ENCODE assay signal across 11 cellular contexts in genomic region chrX:115234220-115234557, GRCh38. TPM values are rescaled to one million over a fixed set of nuclear protein-coding genes. Genes with fewer than 3 reads are reported as not detected.
A peak's percentile ranks its signal among the peaks of the same experiment; 100 is the strongest.
DNase-seq lines count a peak whose midpoint lies in the region; ATAC-seq and TF ChIP-seq lines count a peak whose summit lies in the region.
"Had no signal": no experiment of that assay in that cellular context is flagged by ENCODE, and none has a peak within 500 bp of the region (broad histone marks: within the 10 kb centered on the region; RNA-seq: fewer than 3 reads in every experiment).

No MANE protein-coding gene starts in this region.

- H3K9me2 ChIP-seq in Karpas-422 (replicated peaks; ENCODE audit: insufficient read depth, low read length), result no peaks in the 10 kb centered on the region
- no peaks in the 10 kb centered on the region for H3K9me2 ChIP-seq in MM.1S (replicated peaks; ENCODE audit: insufficient read depth, low read length)

- intact Hi-C loops in lower lobe of right lung (cut with DNase I), result no loop called here
- intact Hi-C loops in CD14-positive monocyte (cut with micrococcal nuclease), result no loop called here

- no peaks in the 10 kb centered on the region for H3K36me3 ChIP-seq in lower lobe of right lung
- H3K36me3 ChIP-seq in subcutaneous abdominal adipose tissue (ENCODE audit: control insufficient read depth in 5 of 5, insufficient read depth in 5 of 5, low read length in 5 of 5), result no peaks in the 10 kb centered on the region
- H3K36me3 ChIP-seq in Karpas-422 (ENCODE audit: insufficient read depth, low read length), result no peaks in the 10 kb centered on the region
- H3K36me3 ChIP-seq in MM.1S (replicated peaks; ENCODE audit: insufficient read depth, low read length), result no peaks in the 10 kb centered on the region
- H3K36me3 ChIP-seq: SJSA1 had no signal

- H3K4me1 ChIP-seq in lower lobe of right lung (no peaks in the 10 kb centered on the region), subcutaneous abdominal adipose tissue (ENCODE audit: control insufficient read depth in 5 of 5, insufficient read depth in 5 of 5, low read length in 5 of 5) (peaks cover 0 to 7% (median 3%) of the 10 kb centered on the region in 5 donors), Karpas-422 (ENCODE audit: low read length) (no peaks in the 10 kb centered on the region), MM.1S (ENCODE audit: low read length) (no peaks in the 10 kb centered on the region)
- H3K4me1 ChIP-seq: SJSA1 had no signal

- ATAC-seq in lower lobe of right lung, result peak in 1 of 2 donors; percentile 5
- ATAC-seq in GM18867 (IDR thresholded peaks at IDR 0.05; ENCODE audit: unreplicated experiment), result no peak
- ATAC-seq: activated CD8-positive, alpha-beta T cell treated with anti-CD3 and anti-CD28 coated beads for 36 hours had no signal

- H3K27ac ChIP-seq in lower lobe of right lung, result no peak overlapping the region
- H3K27ac ChIP-seq in subcutaneous abdominal adipose tissue (ENCODE audit: low read depth, low read length), result no peak overlapping the region
- no peak overlapping the region for H3K27ac ChIP-seq in Karpas-422 (ENCODE audit: low read length)
- H3K27ac ChIP-seq in MM.1S (ENCODE audit: low read length), result no peak overlapping the region
- H3K27ac ChIP-seq: SJSA1 had no signal

- H3K9me3 ChIP-seq in lower lobe of right lung, result no peaks in the 10 kb centered on the region
- H3K9me3 ChIP-seq in subcutaneous abdominal adipose tissue (ENCODE audit: control insufficient read depth in 5 of 5, low read length in 5 of 5), result no peaks in the 10 kb centered on the region
- H3K9me3 ChIP-seq in Karpas-422 (ENCODE audit: low read length), result no peaks in the 10 kb centered on the region
- no peaks in the 10 kb centered on the region for H3K9me3 ChIP-seq in MM.1S (replicated peaks; ENCODE audit: insufficient read depth, low read length)
- H3K9me3 ChIP-seq: SJSA1 had no signal

- H3K9ac ChIP-seq in subcutaneous abdominal adipose tissue (ENCODE audit: low read length in 5 of 5) (no peak overlapping the region), Karpas-422 (ENCODE audit: low read length) (no peak overlapping the region), MM.1S (ENCODE audit: low read length) (no peak overlapping the region)

- peak overlapping the region; percentile 69 for H3K4me3 ChIP-seq in choroid plexus epithelial cell (ENCODE audit: low read depth, low read length)
- peak overlapping the region; percentile 54 for H3K4me3 ChIP-seq in lower lobe of right lung
- peak overlapping the region; percentile 30 to 69 (median 60) for H3K4me3 ChIP-seq in subcutaneous abdominal adipose tissue (ENCODE audit: low read depth in 1 of 5, low read length in 5 of 5)
- H3K4me3 ChIP-seq in Karpas-422 (ENCODE audit: low read length), result no peak overlapping the region
- no peak overlapping the region for H3K4me3 ChIP-seq in MM.1S (ENCODE audit: low read length)

- H3K27me3 ChIP-seq in lower lobe of right lung (ENCODE audit: low read depth), result no peaks in the 10 kb centered on the region
- H3K27me3 ChIP-seq in subcutaneous abdominal adipose tissue (ENCODE audit: control insufficient read depth in 5 of 5, insufficient read depth in 4 of 5, low read length in 5 of 5), result peaks cover 8 to 23% (median 14%) of the 10 kb centered on the region in 5 donors
- no peaks in the 10 kb centered on the region for H3K27me3 ChIP-seq in Karpas-422 (ENCODE audit: low read length)
- no peaks in the 10 kb centered on the region for H3K27me3 ChIP-seq in MM.1S (replicated peaks; ENCODE audit: insufficient read depth, low read length)
- H3K27me3 ChIP-seq: SJSA1 had no signal

- H3K79me2 ChIP-seq in Karpas-422 (ENCODE audit: low read length) (no peaks in the 10 kb centered on the region), MM.1S (ENCODE audit: low read length) (no peaks in the 10 kb centered on the region)

- H3K4me2 ChIP-seq in Karpas-422 (ENCODE audit: low read depth, low read length, poor library complexity, severe bottlenecking) (no peak overlapping the region), MM.1S (ENCODE audit: low read depth, low read length) (no peak overlapping the region)

- no peak for DNase-seq in HFFc6
- DNase-seq in choroid plexus epithelial cell (ENCODE audit: low read depth), result peak; percentile 36
- DNase-seq in lower lobe of right lung, result no peak
- no peak for DNase-seq in CD14-positive monocyte (ENCODE audit: low spot score)
- DNase-seq in Karpas-422, result no peak
- no peak for DNase-seq in MM.1S
- DNase-seq: activated CD8-positive, alpha-beta T cell treated with anti-CD3 and anti-CD28 coated beads for 36 hours had no signal

- H3K36me3 Mint-ChIP-seq in HFFc6 (ENCODE audit: low read depth), result no peaks in the 10 kb centered on the region
- H3K36me3 Mint-ChIP-seq in CD14-positive monocyte, result no peaks in the 10 kb centered on the region

- no peaks in the 10 kb centered on the region for H3K27me3 Mint-ChIP-seq in HFFc6 (ENCODE audit: insufficient read depth)
- H3K27me3 Mint-ChIP-seq in CD14-positive monocyte (ENCODE audit: low read depth in 3 of 3), result peaks cover 24 to 42% (median 33%) of the 10 kb centered on the region in 3 donors

- H4K20me1 ChIP-seq in Karpas-422 (ENCODE audit: insufficient read depth, low read depth, low read length) (no peaks in the 10 kb centered on the region), MM.1S (ENCODE audit: insufficient read depth, low read length) (no peaks in the 10 kb centered on the region)

- no peaks in the 10 kb centered on the region for H3F3A ChIP-seq in MM.1S (ENCODE audit: insufficient read depth, low read length)

- H3K9me3 Mint-ChIP-seq in HFFc6 (no peaks in the 10 kb centered on the region), CD14-positive monocyte (peaks cover 0 to 7% (median 0%) of the 10 kb centered on the region in 7 donors)
- H3K9me3 Mint-ChIP-seq: activated CD8-positive, alpha-beta T cell treated with anti-CD3 and anti-CD28 coated beads for 36 hours had no signal

- no peak for TF ChIP-seq CTCF in HFFc6 (IDR thresholded peaks at IDR 0.05)
- TF ChIP-seq CTCF in choroid plexus epithelial cell (conservative IDR thresholded peaks at IDR 0.05; ENCODE audit: low read depth, low read length), result no peak
- TF ChIP-seq CTCF in lower lobe of right lung (IDR thresholded peaks at IDR 0.05), result no peak
- no peak for TF ChIP-seq CTCF in CD14-positive monocyte (IDR thresholded peaks at IDR 0.05)
- no peak for TF ChIP-seq CTCF in MM.1S (IDR thresholded peaks at IDR 0.05; ENCODE audit: low read length)

- H3K27ac Mint-ChIP-seq in HFFc6 (no peak overlapping the region), CD14-positive monocyte (no peak overlapping the region)
- H3K27ac Mint-ChIP-seq: activated CD8-positive, alpha-beta T cell treated with anti-CD3 and anti-CD28 coated beads for 36 hours had no signal

- H3K4me1 Mint-ChIP-seq in HFFc6 (ENCODE audit: low read depth) (peaks cover 50% of the 10 kb centered on the region), CD14-positive monocyte (no peaks in the 10 kb centered on the region)

- H3K4me3 Mint-ChIP-seq in HFFc6, result peak overlapping the region; percentile 92
- H3K4me3 Mint-ChIP-seq in CD14-positive monocyte, result no peak overlapping the region
- H3K4me3 Mint-ChIP-seq: activated CD8-positive, alpha-beta T cell treated with anti-CD3 and anti-CD28 coated beads for 36 hours had no signal

- H2AFZ ChIP-seq in Karpas-422 (ENCODE audit: low read length), result no peak overlapping the region
- no peak overlapping the region for H2AFZ ChIP-seq in MM.1S (ENCODE audit: low read length)

RNA-seq across cellular contexts. Expression of gene LRCH2, which starts 0.3 kb away (rescaled TPM):
- 1 to 10 TPM; 5.7 to 8.9 (median 7.0) TPM for total RNA-seq in HFFc6 (2021; fragmentation: NEBNext Ultra II Directional; extraction: Animal tissue kit (Norgen Biotek cat#: 25700))
- 4.3 TPM for total RNA-seq in lower lobe of right lung
- not detected for polyA plus RNA-seq in CD14-positive monocyte
- not detected in 2 replicates for total RNA-seq in Karpas-422 (2014; rRNA removed; shearing (Covaris generic); ENCODE audit: low replicate concordance)
- total RNA-seq: activated CD8-positive, alpha-beta T cell treated with anti-CD3 and anti-CD28 coated beads for 36 hours had no signal

RNA-seq across cellular contexts. Expression of gene RBMXL3, which starts 45.0 kb away (rescaled TPM):
- total RNA-seq in HFFc6 (2021; fragmentation: NEBNext Ultra II Directional; extraction: Animal tissue kit (Norgen Biotek cat#: 25700)), result not detected
- not detected for total RNA-seq in lower lobe of right lung
- not detected for polyA plus RNA-seq in CD14-positive monocyte
- total RNA-seq in Karpas-422 (2014; rRNA removed; shearing (Covaris generic); ENCODE audit: low replicate concordance), result not detected in 2 replicates
- total RNA-seq: activated CD8-positive, alpha-beta T cell treated with anti-CD3 and anti-CD28 coated beads for 36 hours; SJSA1; ureter had no signal

RNA-seq across cellular contexts. Expression of gene LUZP4, which starts 55.3 kb away (rescaled TPM):
- not detected for total RNA-seq in HFFc6 (2021; fragmentation: NEBNext Ultra II Directional; extraction: Animal tissue kit (Norgen Biotek cat#: 25700))
- total RNA-seq in lower lobe of right lung, result not detected
- polyA plus RNA-seq in CD14-positive monocyte, result not detected
- not detected in 2 replicates for total RNA-seq in Karpas-422 (2014; rRNA removed; shearing (Covaris generic); ENCODE audit: low replicate concordance)
- total RNA-seq: activated CD8-positive, alpha-beta T cell treated with anti-CD3 and anti-CD28 coated beads for 36 hours; SJSA1; ureter had no signal

Comparison
In these comparisons a context has a peak if more than half of its experiments do, and no peak if none do; other contexts are left out.
1. H3K4me3 ChIP-seq: peak in choroid plexus epithelial cell (single experiment), lower lobe of right lung (single experiment) and subcutaneous abdominal adipose tissue (5 of 5); none in Karpas-422 (single experiment) and MM.1S (single experiment).